Comparison of ENCODE assay signal across 8 cellular contexts in genomic region chr16:31013292-31013691, GRCh38. TPM values are rescaled to one million over a fixed set of nuclear protein-coding genes. Genes with fewer than 3 reads are reported as not detected.
DNase-seq lines count a peak whose midpoint lies in the region; ATAC-seq, FAIRE-seq and TF ChIP-seq lines count a peak whose summit lies in the region.
"Not testable (repeated sequence)": the region's sequence is repeated elsewhere in the genome, so short reads cannot be mapped to it uniquely, and the experiment has no call there.
"Had no signal": no experiment of that assay in that cellular context is flagged by ENCODE, and none has a peak within 500 bp of the region (broad histone marks: within the 10 kb centered on the region; RNA-seq: fewer than 3 reads in every experiment).

No MANE protein-coding gene starts in this region.

- intact Hi-C loops in CD14-positive monocyte (cut with micrococcal nuclease); K562 (cut with micrococcal nuclease): not testable (repeated sequence)

- POLR2A ChIA-PET in HEK293 (lab: Yijun Ruan, JAX), result interaction anchor here (0.9 kb wide), 1 partner anchor 9 kb away, joined by 3 read pairs; no protein-coding TSS in a partner anchor
- POLR2A ChIA-PET in K562 (lab: Yijun Ruan, JAX), result interaction anchor here (0.6 kb wide), 1 partner anchor 17 kb away, joined by 3 read pairs; no protein-coding TSS in a partner anchor

- not testable (repeated sequence) for H3K4me3 ChIP-seq in HEK293 (ENCODE audit: low read depth, low read length); K562; neutrophil (ENCODE audit: low read depth in 1 of 2, low read length in 1 of 2)

- not testable (repeated sequence) for DNase-seq in CD14-positive monocyte (ENCODE audit: low spot score); T-helper 17 cell; K562 (ENCODE audit: extremely low read depth in 1 of 4, low spot score in 3 of 4)

- not testable (repeated sequence) for H3K9me1 ChIP-seq in K562 (ENCODE audit: control insufficient read depth, insufficient read depth, low read length)

- not testable (repeated sequence) for TF ChIP-seq POLR2A in K562 (conservative IDR thresholded peaks at IDR 0.05)

- H3K27me3 Mint-ChIP-seq in CD14-positive monocyte (ENCODE audit: low read depth in 3 of 3) (peaks cover 41 to 53% (median 43%) of the 10 kb centered on the region in 3 donors), T-helper 17 cell (peaks cover 42% of the 10 kb centered on the region), nephron (ENCODE audit: low read depth) (peaks cover 39% of the 10 kb centered on the region)
- H3K27me3 Mint-ChIP-seq in stimulated activated memory B cell treated with anti-CD40 and anti-IgM and Interleukin-4, amounts not matched to agents 10 μg/mL and 1 μg/mL and 100 μg/mL, for 72 hours, result peaks cover 61% of the 10 kb centered on the region

- not testable (repeated sequence) for TF ChIP-seq CTCF in CD14-positive monocyte (IDR thresholded peaks at IDR 0.05); HEK293 (tag by site-specific recombination; IDR thresholded peaks at IDR 0.05); K562 (IDR thresholded peaks at IDR 0.05 in 2 of 3, conservative IDR thresholded peaks at IDR 0.05 in 1 of 3; ENCODE audit: insufficient read depth in 2 of 3, low read depth in 1 of 3, low read length in 3 of 3); nephron (IDR thresholded peaks at IDR 0.05; ENCODE audit: unreplicated experiment in 3 of 3); neutrophil (IDR thresholded peaks at IDR 0.05)

- H3K4me3 Mint-ChIP-seq in CD14-positive monocyte (peak overlapping the region in 1 of 2 donors; percentile 11), nephron (peak overlapping the region; percentile 41 to 66 (median 62))
- H3K4me3 Mint-ChIP-seq in T-helper 17 cell; stimulated activated memory B cell treated with anti-CD40 and anti-IgM and Interleukin-4, amounts not matched to agents 10 μg/mL and 1 μg/mL and 100 μg/mL, for 72 hours: not testable (repeated sequence)

- peaks cover 0 to 10% of the 10 kb centered on the region in 2 donors for H3K36me3 Mint-ChIP-seq in CD14-positive monocyte
- not testable (repeated sequence) for H3K36me3 Mint-ChIP-seq in T-helper 17 cell (ENCODE audit: low read depth); nephron (ENCODE audit: low read depth); stimulated activated memory B cell treated with anti-CD40 and anti-IgM and Interleukin-4, amounts not matched to agents 10 μg/mL and 1 μg/mL and 100 μg/mL, for 72 hours

- H3K27me3 ChIP-seq in K562 (ENCODE audit: control insufficient read depth in 2 of 2, insufficient read depth in 2 of 2, low read length in 2 of 2), result peaks cover 13 to 23% of the 10 kb centered on the region in 2 experiments; a peak in 4 of 5 replicates
- peaks cover 41% of the 10 kb centered on the region for H3K27me3 ChIP-seq in neutrophil

- peak overlapping the region in 4 of 7 donors; percentile 1 to 91 (median 62) for H3K27ac Mint-ChIP-seq in CD14-positive monocyte
- peak overlapping the region; percentile 62 for H3K27ac Mint-ChIP-seq in T-helper 17 cell
- H3K27ac Mint-ChIP-seq in nephron, result not testable (repeated sequence)
- peak overlapping the region; percentile 5 for H3K27ac Mint-ChIP-seq in stimulated activated memory B cell treated with anti-CD40 and anti-IgM and Interleukin-4, amounts not matched to agents 10 μg/mL and 1 μg/mL and 100 μg/mL, for 72 hours

- H3K27ac ChIP-seq in HEK293 (ENCODE audit: extremely low read depth, low read depth, low read length); K562 (ENCODE audit: extremely low read depth, low read depth, low read length): not testable (repeated sequence)
- peak overlapping the region; percentile 63 for H3K27ac ChIP-seq in neutrophil

- not testable (repeated sequence) for H3K4me1 Mint-ChIP-seq in CD14-positive monocyte, nephron
- H3K4me1 Mint-ChIP-seq in T-helper 17 cell, result peaks cover 16% of the 10 kb centered on the region
- peaks cover 16% of the 10 kb centered on the region for H3K4me1 Mint-ChIP-seq in stimulated activated memory B cell treated with anti-CD40 and anti-IgM and Interleukin-4, amounts not matched to agents 10 μg/mL and 1 μg/mL and 100 μg/mL, for 72 hours

- in situ Hi-C loops in K562 (cut with MboI), result not testable (repeated sequence)

- not testable (repeated sequence) for TF ChIP-seq EP300 in K562 (IDR thresholded peaks at IDR 0.05; ENCODE audit: low read length)

- CTCF ChIA-PET in HEK293 (lab: Yijun Ruan, JAX), result interaction anchor here (0.6 kb wide), 1 partner anchor 91 kb away, joined by 3 read pairs; no protein-coding TSS in a partner anchor
- CTCF ChIA-PET in K562 (lab: Yijun Ruan, JAX; ENCODE audit: low intra/inter-chr PET ratio), result not testable (repeated sequence)

- not testable (repeated sequence) for H3K4me1 ChIP-seq in HEK293 (ENCODE audit: control insufficient read depth, insufficient read depth, low read length); neutrophil (ENCODE audit: control insufficient read depth in 1 of 2, insufficient read depth in 1 of 2, low read depth in 1 of 2, low read length in 1 of 2)
- peaks cover 6 to 12% of the 10 kb centered on the region in 2 experiments; a peak in 4 of 5 replicates for H3K4me1 ChIP-seq in K562 (replicated peaks in 1 of 2; ENCODE audit: control insufficient read depth in 2 of 2, insufficient read depth in 2 of 2, low read length in 2 of 2)

- not testable (repeated sequence) for H3K9ac ChIP-seq in K562 (ENCODE audit: insufficient read depth in 1 of 2, low read depth in 2 of 2, low read length in 2 of 2)

- not testable (repeated sequence) for TF ChIP-seq RAD21 in K562 (CRISPR knock-in tag; conservative IDR thresholded peaks at IDR 0.05 in 1 of 2, IDR thresholded peaks at IDR 0.05 in 1 of 2)

- not testable (repeated sequence) for FAIRE-seq in K562 (lab: Jason Lieb, UNC)

- not testable (repeated sequence) for ATAC-seq in T-helper 17 cell; K562; stimulated activated memory B cell treated with anti-CD40 and anti-IgM and Interleukin-4, amounts not matched to agents 10 μg/mL and 1 μg/mL and 100 μg/mL, for 72 hours

- H3K36me3 ChIP-seq in HEK293 (ENCODE audit: control insufficient read depth in 2 of 2, insufficient read depth in 1 of 2, low read length in 2 of 2); K562 (ENCODE audit: control insufficient read depth, insufficient read depth, low read length); neutrophil: not testable (repeated sequence)

- not testable (repeated sequence) for H2AFZ ChIP-seq in K562 (ENCODE audit: low read depth, low read length)

- not testable (repeated sequence) for H3K9me3 ChIP-seq in HEK293 (ENCODE audit: control insufficient read depth, insufficient read depth, low read depth, low read length); T-helper 17 cell (ENCODE audit: control insufficient read depth, low read length, poor library complexity, severe bottlenecking); K562 (replicated peaks; ENCODE audit: control insufficient read depth, insufficient read depth, low read depth, low read length); neutrophil

- not testable (repeated sequence) for H3K79me2 ChIP-seq in K562 (ENCODE audit: control insufficient read depth, insufficient read depth, low read length)

- not testable (repeated sequence) for BruUV-seq in K562 (replicated peaks; lab: Mats Ljungman, UMichigan)

- H3K4me2 ChIP-seq in K562 (ENCODE audit: insufficient read depth, low read length), result not testable (repeated sequence)

- not testable (repeated sequence) for H4K20me1 ChIP-seq in K562 (replicated peaks; ENCODE audit: control insufficient read depth, insufficient read depth, low read length)

- H3K9me3 Mint-ChIP-seq in CD14-positive monocyte, result peaks cover 10 to 23% (median 17%) of the 10 kb centered on the region in 7 donors
- H3K9me3 Mint-ChIP-seq in nephron; stimulated activated memory B cell treated with anti-CD40 and anti-IgM and Interleukin-4, amounts not matched to agents 10 μg/mL and 1 μg/mL and 100 μg/mL, for 72 hours: not testable (repeated sequence)

RNA-seq across cellular contexts. Expression of gene STX1B, which starts 2.9 kb away (rescaled TPM):
- not detected for polyA plus RNA-seq in CD14-positive monocyte
- under 1 TPM; 0.27 to 0.47 TPM for total RNA-seq in T-helper 17 cell
- 15.5 and 33.2 TPM in 2 replicates for total RNA-seq in K562 (2011; cell fraction: chromatin; rRNA removed; ENCODE audit: low replicate concordance)
- total RNA-seq in K562 (2011; cell fraction: nucleolus; rRNA removed), result 14.7 and 18.7 TPM in 2 replicates
- 20.5 and 24.8 TPM in 2 replicates for total RNA-seq in K562 (2011; cell fraction: nucleoplasm; rRNA removed)
- total RNA-seq in K562 (2014; rRNA removed), result 0.78 and 0.86 TPM in 2 replicates
- 0.73 and 0.80 TPM in 2 replicates for total RNA-seq in K562 (2014; rRNA removed; fragmentation: Illumina TruSeq; extraction: Trizol)
- 0.79 and 1.1 TPM in 2 replicates for total RNA-seq in K562 (2015; rRNA removed; fragmentation: Illumina TruSeq; extraction: Trizol)
- total RNA-seq in K562 (2021), result 1.5 and 2.5 TPM in 2 replicates
- polyA plus RNA-seq in K562 (2011; rRNA removed), result 1.2 and 3.0 TPM in 2 replicates
- polyA plus RNA-seq in K562 (2011; cell fraction: cytosol; rRNA removed), result 1.3 and 2.3 TPM in 2 replicates
- 13.0 and 14.6 TPM in 2 replicates for polyA plus RNA-seq in K562 (2011; cell fraction: nucleus; rRNA removed)
- polyA plus RNA-seq in K562 (2012), result 1.4 and 2.7 TPM in 2 replicates
- polyA plus RNA-seq in K562 (2014; fragmentation: Illumina TruSeq; extraction: Trizol), result 0.80 and 1.6 TPM in 2 replicates
- under 1 TPM; 0.07 to 0.08 TPM for polyA plus RNA-seq in K562 (2014; fragmentation: Nextera tagmentation; extraction: Ambion mirVana)
- polyA plus RNA-seq in K562 (2014; rRNA removed), result 1.2 and 2.1 TPM in 2 replicates
- 3.0 and 6.1 TPM in 2 replicates for polyA minus RNA-seq in K562 (2011; rRNA and poly(A)+ RNA removed)
- polyA minus RNA-seq in K562 (2011; cell fraction: cytosol; rRNA and poly(A)+ RNA removed), result 2.7 and 3.6 TPM in 2 replicates
- 5.5 and 8.1 TPM in 2 replicates for polyA minus RNA-seq in K562 (2011; cell fraction: nucleus; rRNA and poly(A)+ RNA removed)
- polyA plus RNA-seq: CD4-positive, CD25-positive, alpha-beta regulatory T cell had no signal

RNA-seq across cellular contexts. Expression of gene STX4, which starts 20.1 kb away (rescaled TPM):
- polyA plus RNA-seq in CD14-positive monocyte (10 to 100 TPM; 18.6 to 21.8 TPM), K562 (2011; rRNA removed) (26.9 and 29.6 TPM in 2 replicates), K562 (2014; fragmentation: Illumina TruSeq; extraction: Trizol) (30.6 and 36.8 TPM in 2 replicates), K562 (2014; fragmentation: Nextera tagmentation; extraction: Ambion mirVana) (1 to 10 TPM; 3.2 to 7.4 TPM), K562 (2014; rRNA removed) (42.6 and 48.0 TPM in 2 replicates)
- total RNA-seq in T-helper 17 cell (10 to 100 TPM; 72.0 to 72.1 TPM), K562 (2014; rRNA removed) (20.7 and 22.5 TPM in 2 replicates), K562 (2014; rRNA removed; fragmentation: Illumina TruSeq; extraction: Trizol) (11.6 and 13.0 TPM in 2 replicates), K562 (2015; rRNA removed; fragmentation: Illumina TruSeq; extraction: Trizol) (20.3 and 21.5 TPM in 2 replicates), K562 (2021) (32.1 and 45.8 TPM in 2 replicates)
- total RNA-seq in K562 (2011; cell fraction: chromatin; rRNA removed; ENCODE audit: low replicate concordance), result 37.7 and 76.5 TPM in 2 replicates
- total RNA-seq in K562 (2011; cell fraction: nucleolus; rRNA removed), result 42.2 and 47.4 TPM in 2 replicates
- total RNA-seq in K562 (2011; cell fraction: nucleoplasm; rRNA removed), result 37.8 and 42.9 TPM in 2 replicates
- 27.4 and 36.6 TPM in 2 replicates for polyA plus RNA-seq in K562 (2011; cell fraction: cytosol; rRNA removed)
- 78.8 and 87.4 TPM in 2 replicates for polyA plus RNA-seq in K562 (2011; cell fraction: nucleus; rRNA removed)
- polyA plus RNA-seq in K562 (2012), result 50.6 and 58.7 TPM in 2 replicates
- polyA minus RNA-seq in K562 (2011; rRNA and poly(A)+ RNA removed), result 18.1 and 24.6 TPM in 2 replicates
- 15.8 and 19.9 TPM in 2 replicates for polyA minus RNA-seq in K562 (2011; cell fraction: cytosol; rRNA and poly(A)+ RNA removed)
- polyA minus RNA-seq in K562 (2011; cell fraction: nucleus; rRNA and poly(A)+ RNA removed), result 11.7 and 19.1 TPM in 2 replicates

RNA-seq across cellular contexts. Expression of gene HSD3B7, which starts 28.3 kb away (rescaled TPM):
- polyA plus RNA-seq in CD14-positive monocyte (1 to 10 TPM in 1 of 2 donors, under 1 TPM in 1; 0.89 to 4.3 TPM), K562 (2011; rRNA removed) (10.7 and 24.4 TPM in 2 replicates), K562 (2014; fragmentation: Illumina TruSeq; extraction: Trizol) (23.0 and 30.5 TPM in 2 replicates), K562 (2014; fragmentation: Nextera tagmentation; extraction: Ambion mirVana) (1 to 10 TPM; 5.4 to 6.7 TPM), K562 (2014; rRNA removed) (39.3 and 43.9 TPM in 2 replicates)
- total RNA-seq in T-helper 17 cell (under 1 TPM; 0.21 to 0.60 TPM), K562 (2014; rRNA removed) (49.1 and 61.1 TPM in 2 replicates), K562 (2014; rRNA removed; fragmentation: Illumina TruSeq; extraction: Trizol) (7.6 and 10.0 TPM in 2 replicates), K562 (2015; rRNA removed; fragmentation: Illumina TruSeq; extraction: Trizol) (23.6 and 24.1 TPM in 2 replicates), K562 (2021) (43.5 and 51.9 TPM in 2 replicates)
- total RNA-seq in K562 (2011; cell fraction: chromatin; rRNA removed; ENCODE audit: low replicate concordance), result 10.2 and 37.3 TPM in 2 replicates
- 37.7 and 50.4 TPM in 2 replicates for total RNA-seq in K562 (2011; cell fraction: nucleolus; rRNA removed)
- 23.5 and 27.4 TPM in 2 replicates for total RNA-seq in K562 (2011; cell fraction: nucleoplasm; rRNA removed)
- 30.3 and 36.8 TPM in 2 replicates for polyA plus RNA-seq in K562 (2011; cell fraction: cytosol; rRNA removed)
- polyA plus RNA-seq in K562 (2011; cell fraction: nucleus; rRNA removed), result 40.7 and 47.2 TPM in 2 replicates
- polyA plus RNA-seq in K562 (2012), result 27.3 and 32.5 TPM in 2 replicates
- 4.3 and 5.1 TPM in 2 replicates for polyA minus RNA-seq in K562 (2011; rRNA and poly(A)+ RNA removed)
- 8.5 and 17.7 TPM in 2 replicates for polyA minus RNA-seq in K562 (2011; cell fraction: cytosol; rRNA and poly(A)+ RNA removed)
- 3.9 and 6.8 TPM in 2 replicates for polyA minus RNA-seq in K562 (2011; cell fraction: nucleus; rRNA and poly(A)+ RNA removed)
- total RNA-seq: CD4-positive, CD25-positive, alpha-beta regulatory T cell had no signal

RNA-seq across cellular contexts. Expression of gene SETD1A, which starts 55.7 kb away (rescaled TPM):
- polyA plus RNA-seq in CD14-positive monocyte (1 to 10 TPM in 1 of 2 donors, under 1 TPM in 1; 0.16 to 1.3 TPM), K562 (2011; rRNA removed) (2.2 and 3.0 TPM in 2 replicates), K562 (2014; fragmentation: Illumina TruSeq; extraction: Trizol) (15.0 and 20.1 TPM in 2 replicates), K562 (2014; fragmentation: Nextera tagmentation; extraction: Ambion mirVana) (under 1 TPM; 0.08 to 0.14 TPM), K562 (2014; rRNA removed) (15.5 and 16.9 TPM in 2 replicates)
- total RNA-seq in T-helper 17 cell (10 to 100 TPM; 31.3 to 45.5 TPM), K562 (2014; rRNA removed) (4.2 and 7.9 TPM in 2 replicates), K562 (2014; rRNA removed; fragmentation: Illumina TruSeq; extraction: Trizol) (2.0 and 2.5 TPM in 2 replicates), K562 (2015; rRNA removed; fragmentation: Illumina TruSeq; extraction: Trizol) (4.6 and 5.7 TPM in 2 replicates), K562 (2021) (30.2 and 36.0 TPM in 2 replicates)
- total RNA-seq in K562 (2011; cell fraction: chromatin; rRNA removed; ENCODE audit: low replicate concordance), result 24.2 and 49.1 TPM in 2 replicates
- total RNA-seq in K562 (2011; cell fraction: nucleolus; rRNA removed), result 22.3 and 24.7 TPM in 2 replicates
- 17.1 and 19.1 TPM in 2 replicates for total RNA-seq in K562 (2011; cell fraction: nucleoplasm; rRNA removed)
- 1.6 and 2.3 TPM in 2 replicates for polyA plus RNA-seq in K562 (2011; cell fraction: cytosol; rRNA removed)
- polyA plus RNA-seq in K562 (2011; cell fraction: nucleus; rRNA removed), result 15.4 and 22.7 TPM in 2 replicates
- polyA plus RNA-seq in K562 (2012), result 17.4 and 52.0 TPM in 2 replicates
- polyA minus RNA-seq in K562 (2011; rRNA and poly(A)+ RNA removed), result 1.7 and 2.1 TPM in 2 replicates
- polyA minus RNA-seq in K562 (2011; cell fraction: cytosol; rRNA and poly(A)+ RNA removed), result 10.0 and 10.3 TPM in 2 replicates
- 6.1 and 8.6 TPM in 2 replicates for polyA minus RNA-seq in K562 (2011; cell fraction: nucleus; rRNA and poly(A)+ RNA removed)

Comparison
In these comparisons a context has a peak if more than half of its experiments do, and no peak if none do; other contexts are left out.
1. RNA of gene HSD3B7, which starts 28.3 kb away (total RNA-seq): 7.6 to 61.1 TPM in K562; 0.21 to 0.60 TPM in T-helper 17 cell; every median in the first group is over 4 times any median in the second.